ENCODE assay signal across 9 cellular contexts in the genomic region with DNA sequence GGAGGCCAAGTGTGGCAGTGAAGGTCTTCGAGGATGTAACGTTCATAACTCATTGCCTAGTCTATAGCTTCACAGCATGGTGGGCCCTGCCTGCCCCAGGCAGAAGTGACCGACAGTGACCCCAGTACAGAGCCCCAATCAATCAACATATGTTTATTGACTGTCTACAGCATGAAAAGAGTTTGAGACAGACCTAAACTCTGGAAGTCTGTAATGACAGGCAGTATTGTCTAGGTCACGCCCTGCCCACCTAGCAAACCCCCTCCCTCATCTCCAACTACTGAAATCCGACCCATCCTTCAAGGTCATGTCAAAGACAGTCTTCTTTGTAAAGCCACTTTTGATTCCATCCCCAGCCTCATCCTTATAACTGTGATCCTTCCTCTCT. TPM values are rescaled to one million over a fixed set of nuclear protein-coding genes. Genes with fewer than 3 reads are reported as not detected.
"Had no signal": no experiment of that assay in that cellular context is flagged by ENCODE, and none has a peak within 500 bp of the region (broad histone marks: within the 10 kb centered on the region; RNA-seq: fewer than 3 reads in every experiment).

No MANE protein-coding gene starts in this region.

- H3K36me3 ChIP-seq: HAP-1 had no signal

- H3K4me1 ChIP-seq: HAP-1 had no signal

- H3K9me3 ChIP-seq: HAP-1 had no signal

- DNase-seq: GM23248, GOT3, H7, HFFc6 had no signal

- H2AFZ ChIP-seq: GM23248 had no signal

- H3K4me3 ChIP-seq: GM23248, HAP-1 had no signal

- ATAC-seq: HCT116 had no signal

- H3K27ac ChIP-seq: GM23248 had no signal

- H3K9ac ChIP-seq: GM23248 had no signal

RNA-seq across cellular contexts. Expression of gene LYZL1, which starts 43.9 kb away (rescaled TPM):
- total RNA-seq: GM23248, H4, H7, HFFc6, HT-29 had no signal
- polyA plus RNA-seq: GM23248, IgD-negative memory B cell had no signal
